Comparison of ENCODE assay signal across 8 cellular contexts in genomic region chr2:133844214-133844892, GRCh38.
A peak's percentile ranks its signal among the peaks of the same experiment; 100 is the strongest.
DNase-seq lines count a peak whose midpoint lies in the region; ATAC-seq, FAIRE-seq and TF ChIP-seq lines count a peak whose summit lies in the region.

No MANE protein-coding gene starts in this region.

- peaks cover 8% of the 10 kb centered on the region for H3K27me3 ChIP-seq in gastroesophageal sphincter
- no peaks in the 10 kb centered on the region for H3K27me3 ChIP-seq in pancreas
- no peaks in the 10 kb centered on the region for H3K27me3 ChIP-seq in upper lobe of right lung

- intact Hi-C loops in pancreas (cut with DNase I) (no loop called here), upper lobe of right lung (cut with DNase I) (no loop called here)

- TF ChIP-seq CTCF in RWPE1 (conservative IDR thresholded peaks at IDR 0.05; ENCODE audit: low read depth) (peak; percentile 81), gastroesophageal sphincter (IDR thresholded peaks at IDR 0.05) (peak; percentile 73 to 86 (median 75)), pancreas (IDR thresholded peaks at IDR 0.05) (peak; percentile 66 to 81 (median 76)), upper lobe of right lung (IDR thresholded peaks at IDR 0.05) (peak; percentile 90)

- POLR2A ChIA-PET in RWPE1 (lab: Yijun Ruan, JAX; ENCODE audit: low non-redundant PET): no interaction called here

- no peak for FAIRE-seq in pancreas (lab: Jason Lieb, UNC)

- no peak for TF ChIP-seq EP300 in Ishikawa (IDR thresholded peaks at IDR 0.05; ENCODE audit: borderline replicate concordance)
- TF ChIP-seq EP300 in gastroesophageal sphincter (IDR thresholded peaks at IDR 0.05): no peak

- CTCF ChIA-PET in RWPE1 (lab: Yijun Ruan, JAX): interaction anchor here (0.5 to 1.5 kb wide), 11 partner anchors 27 to 1702 kb away, joined by 3 to 5 read pairs (median 4); no protein-coding TSS in a partner anchor

- H3K9me3 ChIP-seq in gastroesophageal sphincter (no peaks in the 10 kb centered on the region), pancreas (no peaks in the 10 kb centered on the region), upper lobe of right lung (no peaks in the 10 kb centered on the region)

- H3K27ac ChIP-seq in RWPE1: no peak overlapping the region
- H3K27ac ChIP-seq in gastroesophageal sphincter: no peak overlapping the region
- H3K27ac ChIP-seq in pancreas: no peak overlapping the region
- no peak overlapping the region for H3K27ac ChIP-seq in upper lobe of right lung

- no peaks in the 10 kb centered on the region for H3K4me1 ChIP-seq in gastroesophageal sphincter
- H3K4me1 ChIP-seq in pancreas: no peaks in the 10 kb centered on the region
- peaks cover 5% of the 10 kb centered on the region for H3K4me1 ChIP-seq in upper lobe of right lung

- TF ChIP-seq POLR2A in gastroesophageal sphincter (IDR thresholded peaks at IDR 0.05): no peak

- TF ChIP-seq RAD21 in Ishikawa (IDR thresholded peaks at IDR 0.05; ENCODE audit: low read depth): peak; percentile 89

- peak; percentile 7 for DNase-seq in CMK (ENCODE audit: low read depth)
- peak; percentile 80 for DNase-seq in RWPE1 (ENCODE audit: low spot score)
- peak; percentile 28 for DNase-seq in activated T-helper 9 cell treated with anti-CD3 and anti-CD28 coated beads, Interleukin-2, amount 50 U/mL, for 16 hours (ENCODE audit: low read depth)
- peak; percentile 37 to 73 (median 52) for DNase-seq in pancreas
- DNase-seq in upper lobe of right lung: peak; percentile 68

- WGBS in gastroesophageal sphincter (ENCODE audit: low coverage in 1 of 2), 2 donors: 11 to 43% methylated on average over 4 of the region's 9 CpGs
- 26 to 28% methylated on average over 9 of the region's 9 CpGs for WGBS in pancreas, 2 donors

- H3K36me3 ChIP-seq in gastroesophageal sphincter (no peaks in the 10 kb centered on the region), pancreas (no peaks in the 10 kb centered on the region), upper lobe of right lung (no peaks in the 10 kb centered on the region)

- ATAC-seq in GM19463 (IDR thresholded peaks at IDR 0.05; ENCODE audit: unreplicated experiment) (peak; percentile 81), gastroesophageal sphincter (peak; percentile 48), pancreas (peak; percentile 77 to 97 (median 94)), upper lobe of right lung (peak; percentile 92)

- no peak overlapping the region for H3K4me3 ChIP-seq in gastroesophageal sphincter
- no peak overlapping the region for H3K4me3 ChIP-seq in pancreas
- no peak overlapping the region for H3K4me3 ChIP-seq in upper lobe of right lung

TF ChIP-seq in Ishikawa, 13 proteins besides CTCF, POLR2A, EP300 and RAD21:
- TF ChIP-seq, protein P1, sequence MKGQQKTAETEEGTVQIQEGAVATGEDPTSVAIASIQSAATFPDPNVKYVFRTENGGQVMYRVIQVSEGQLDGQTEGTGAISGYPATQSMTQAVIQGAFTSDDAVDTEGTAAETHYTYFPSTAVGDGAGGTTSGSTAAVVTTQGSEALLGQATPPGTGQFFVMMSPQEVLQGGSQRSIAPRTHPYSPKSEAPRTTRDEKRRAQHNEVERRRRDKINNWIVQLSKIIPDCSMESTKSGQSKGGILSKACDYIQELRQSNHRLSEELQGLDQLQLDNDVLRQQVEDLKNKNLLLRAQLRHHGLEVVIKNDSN (IDR thresholded peaks at IDR 0.05): no peak
- TF ChIP-seq NFIC (IDR thresholded peaks at IDR 0.05): no peak
- no peak for TF ChIP-seq ZBTB7A (IDR thresholded peaks at IDR 0.05; ENCODE audit: low read depth)
- no peak for TF ChIP-seq TCF12 (IDR thresholded peaks at IDR 0.05; ENCODE audit: low read depth)
- TF ChIP-seq TAF1 (IDR thresholded peaks at IDR 0.05; ENCODE audit: low read depth): no peak
- TF ChIP-seq, protein P2, sequence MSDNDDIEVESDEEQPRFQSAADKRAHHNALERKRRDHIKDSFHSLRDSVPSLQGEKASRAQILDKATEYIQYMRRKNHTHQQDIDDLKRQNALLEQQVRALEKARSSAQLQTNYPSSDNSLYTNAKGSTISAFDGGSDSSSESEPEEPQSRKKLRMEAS (IDR thresholded peaks at IDR 0.05): no peak
- TF ChIP-seq, protein P3, sequence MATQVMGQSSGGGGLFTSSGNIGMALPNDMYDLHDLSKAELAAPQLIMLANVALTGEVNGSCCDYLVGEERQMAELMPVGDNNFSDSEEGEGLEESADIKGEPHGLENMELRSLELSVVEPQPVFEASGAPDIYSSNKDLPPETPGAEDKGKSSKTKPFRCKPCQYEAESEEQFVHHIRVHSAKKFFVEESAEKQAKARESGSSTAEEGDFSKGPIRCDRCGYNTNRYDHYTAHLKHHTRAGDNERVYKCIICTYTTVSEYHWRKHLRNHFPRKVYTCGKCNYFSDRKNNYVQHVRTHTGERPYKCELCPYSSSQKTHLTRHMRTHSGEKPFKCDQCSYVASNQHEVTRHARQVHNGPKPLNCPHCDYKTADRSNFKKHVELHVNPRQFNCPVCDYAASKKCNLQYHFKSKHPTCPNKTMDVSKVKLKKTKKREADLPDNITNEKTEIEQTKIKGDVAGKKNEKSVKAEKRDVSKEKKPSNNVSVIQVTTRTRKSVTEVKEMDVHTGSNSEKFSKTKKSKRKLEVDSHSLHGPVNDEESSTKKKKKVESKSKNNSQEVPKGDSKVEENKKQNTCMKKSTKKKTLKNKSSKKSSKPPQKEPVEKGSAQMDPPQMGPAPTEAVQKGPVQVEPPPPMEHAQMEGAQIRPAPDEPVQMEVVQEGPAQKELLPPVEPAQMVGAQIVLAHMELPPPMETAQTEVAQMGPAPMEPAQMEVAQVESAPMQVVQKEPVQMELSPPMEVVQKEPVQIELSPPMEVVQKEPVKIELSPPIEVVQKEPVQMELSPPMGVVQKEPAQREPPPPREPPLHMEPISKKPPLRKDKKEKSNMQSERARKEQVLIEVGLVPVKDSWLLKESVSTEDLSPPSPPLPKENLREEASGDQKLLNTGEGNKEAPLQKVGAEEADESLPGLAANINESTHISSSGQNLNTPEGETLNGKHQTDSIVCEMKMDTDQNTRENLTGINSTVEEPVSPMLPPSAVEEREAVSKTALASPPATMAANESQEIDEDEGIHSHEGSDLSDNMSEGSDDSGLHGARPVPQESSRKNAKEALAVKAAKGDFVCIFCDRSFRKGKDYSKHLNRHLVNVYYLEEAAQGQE (IDR thresholded peaks at IDR 0.05; ENCODE audit: low read depth): no peak

Comparison
In these comparisons a context has a peak if more than half of its experiments do, and no peak if none do; other contexts are left out.
1. DNase-seq: peak in every context shown above with its lines; median percentile 80 in RWPE1; 68 in upper lobe of right lung; 52 in pancreas; 28 in activated T-helper 9 cell treated with anti-CD3 and anti-CD28 coated beads, Interleukin-2, amount 50 U/mL, for 16 hours; 7 in CMK.